10 cellular contexts compared by ENCODE assay signal in genomic region chr7:106281919-106282318, GRCh38. TPM values are rescaled to one million over a fixed set of nuclear protein-coding genes. Genes with fewer than 3 reads are reported as not detected.
DNase-seq lines count a peak whose midpoint lies in the region; ATAC-seq and TF ChIP-seq lines count a peak whose summit lies in the region.
"Had no signal": no experiment of that assay in that cellular context is flagged by ENCODE, and none has a peak within 500 bp of the region (broad histone marks: within the 10 kb centered on the region; RNA-seq: fewer than 3 reads in every experiment).

No MANE protein-coding gene starts in this region.

- intact Hi-C loops in esophagus muscularis mucosa (cut with DNase I) (loop anchor here (5.0 kb wide), 2 partner anchors 180 to 380 kb away; partner anchors contain the start of gene CCDC71L), tibial artery (cut with DNase I; ENCODE audit: low total_unique reads) (loop anchor here (5.0 to 10.0 kb wide), 2 partner anchors 105 to 143 kb away; no protein-coding TSS in a partner anchor)

- peaks cover 4 to 70% (median 58%) of the 10 kb centered on the region in 4 donors for H3K4me1 ChIP-seq in esophagus muscularis mucosa
- peaks cover 49% of the 10 kb centered on the region for H3K4me1 ChIP-seq in suprapubic skin
- H3K4me1 ChIP-seq in tibial artery: peaks cover 0 to 71% (median 16%) of the 10 kb centered on the region in 4 donors

- H3K9me3 Mint-ChIP-seq in activated T-helper 17 cell treated with anti-CD3 and anti-CD28 coated beads, Interleukin-2, amount 50 U/mL, for 72 hours: no peaks in the 10 kb centered on the region

- ATAC-seq in activated T-helper 17 cell treated with anti-CD3 and anti-CD28 coated beads, Interleukin-2, amount 50 U/mL, for 72 hours (replicated peaks): no peak
- no peak for ATAC-seq in HG02798 (IDR thresholded peaks at IDR 0.05; ENCODE audit: poor library complexity, unreplicated experiment)

- TF ChIP-seq EP300 in esophagus muscularis mucosa (IDR thresholded peaks at IDR 0.05) (no peak), suprapubic skin (IDR thresholded peaks at IDR 0.05) (no peak)

- H3K4me3 Mint-ChIP-seq in activated T-helper 17 cell treated with anti-CD3 and anti-CD28 coated beads, Interleukin-2, amount 50 U/mL, for 72 hours: peak overlapping the region; percentile 95

- H3K27ac ChIP-seq in esophagus muscularis mucosa (replicated peaks in 1 of 4) (no peak overlapping the region), suprapubic skin (no peak overlapping the region), tibial artery (no peak overlapping the region)

- H3K4me1 Mint-ChIP-seq in activated T-helper 17 cell treated with anti-CD3 and anti-CD28 coated beads, Interleukin-2, amount 50 U/mL, for 72 hours: peaks cover 38% of the 10 kb centered on the region

- H3K36me3 ChIP-seq in esophagus muscularis mucosa (peaks cover 0 to 7% (median 2%) of the 10 kb centered on the region in 4 donors), suprapubic skin (no peaks in the 10 kb centered on the region), tibial artery (no peaks in the 10 kb centered on the region)

- peak; percentile 27 for DNase-seq in activated naive CD4-positive, alpha-beta T cell treated with Interleukin-2 at 50 U/mL for 16 hours
- no peak for DNase-seq in activated naive CD4-positive, alpha-beta T cell treated with anti-CD3 and anti-CD28 coated beads, Interleukin-2, amount 50 U/mL, for 16 hours
- DNase-seq in esophagus muscularis mucosa (ENCODE audit: extremely low spot score): no peak
- no peak for DNase-seq in suprapubic skin (ENCODE audit: low spot score in 2 of 2)
- DNase-seq in occipital lobe (lab: John Stamatoyannopoulos, UW): no peak
- DNase-seq in tibial artery: no peak
- DNase-seq: hippocampal formation, NCI-H1930 had no signal

- H3K9me3 ChIP-seq in esophagus muscularis mucosa (no peaks in the 10 kb centered on the region), suprapubic skin (no peaks in the 10 kb centered on the region), tibial artery (no peaks in the 10 kb centered on the region)

- peak overlapping the region; percentile 85 for H3K27ac Mint-ChIP-seq in activated T-helper 17 cell treated with anti-CD3 and anti-CD28 coated beads, Interleukin-2, amount 50 U/mL, for 72 hours

- peaks cover 85% of the 10 kb centered on the region for H3K36me3 Mint-ChIP-seq in activated T-helper 17 cell treated with anti-CD3 and anti-CD28 coated beads, Interleukin-2, amount 50 U/mL, for 72 hours (ENCODE audit: low read depth)

- H3K4me3 ChIP-seq in esophagus muscularis mucosa (peak overlapping the region in 3 of 4 donors; percentile 78 to 85 (median 84)), suprapubic skin (peak overlapping the region; percentile 82), tibial artery (peak overlapping the region in 1 of 2 donors; percentile 88)

- WGBS in esophagus muscularis mucosa: 99% methylated on average over 3 of the region's 3 CpGs
- 95% methylated on average over 3 of the region's 3 CpGs for WGBS in suprapubic skin

- H3K27me3 Mint-ChIP-seq in activated T-helper 17 cell treated with anti-CD3 and anti-CD28 coated beads, Interleukin-2, amount 50 U/mL, for 72 hours: no peaks in the 10 kb centered on the region

- TF ChIP-seq POLR2A in esophagus muscularis mucosa (IDR thresholded peaks at IDR 0.05; ENCODE audit: low read depth) (no peak), suprapubic skin (IDR thresholded peaks at IDR 0.05) (no peak)

- no peak for TF ChIP-seq CTCF in esophagus muscularis mucosa (IDR thresholded peaks at IDR 0.05)
- no peak for TF ChIP-seq CTCF in suprapubic skin (IDR thresholded peaks at IDR 0.05)
- no peak for TF ChIP-seq CTCF in tibial artery (IDR thresholded peaks at IDR 0.05)

- H3K27me3 ChIP-seq in esophagus muscularis mucosa: no peaks in the 10 kb centered on the region
- H3K27me3 ChIP-seq in suprapubic skin: no peaks in the 10 kb centered on the region
- H3K27me3 ChIP-seq in tibial artery: no peaks in the 10 kb centered on the region

RNA-seq across cellular contexts. Expression of gene NAMPT, which starts 2.9 kb away (rescaled TPM):
- 100 to 1,000 TPM; 296 to 469 TPM for total RNA-seq in activated T-helper 17 cell treated with anti-CD3 and anti-CD28 coated beads, Interleukin-2, amount 50 U/mL, for 72 hours
- total RNA-seq in esophagus muscularis mucosa (1,000 to 10,000 TPM in 1 of 4 donors, 10 to 100 TPM in 3; 51.2 to 1,009 (median 95.4) TPM), suprapubic skin (100 to 1,000 TPM in 3 of 4 donors, 10 to 100 TPM in 1; 96.7 to 239 (median 189) TPM), occipital lobe (83.3 TPM)
